In genomic region chr5:149177911-149178565, GRCh38 we compare ENCODE assay signal across 1 cellular context.
TF ChIP-seq lines count a peak whose summit lies in the region.

No MANE protein-coding gene starts in this region.

TF ChIP-seq in H1, 55 proteins besides CTCF, POLR2A, EP300 and RAD21 (continued from another document):
- TF ChIP-seq CHD7 (IDR thresholded peaks at IDR 0.05; ENCODE audit: insufficient replicate concordance, low read length) (no peak), CHD2 (IDR thresholded peaks at IDR 0.05; ENCODE audit: low read length) (no peak), CBX5 (IDR thresholded peaks at IDR 0.05; ENCODE audit: low read depth, low read length) (no peak), POLR2AphosphoS5 (IDR thresholded peaks at IDR 0.05; ENCODE audit: low read depth, low read length) (no peak), GABPA (IDR thresholded peaks at IDR 0.05; ENCODE audit: borderline replicate concordance, insufficient read depth, low read length) (no peak), USF2 (IDR thresholded peaks at IDR 0.05; ENCODE audit: low read length) (no peak), CBX8 (IDR thresholded peaks at IDR 0.05; ENCODE audit: borderline replicate concordance, low read depth, low read length) (no peak), BACH1 (IDR thresholded peaks at IDR 0.05; ENCODE audit: low read length) (no peak)
